Comparison of ENCODE assay signal across 15 cellular contexts in the genomic region with DNA sequence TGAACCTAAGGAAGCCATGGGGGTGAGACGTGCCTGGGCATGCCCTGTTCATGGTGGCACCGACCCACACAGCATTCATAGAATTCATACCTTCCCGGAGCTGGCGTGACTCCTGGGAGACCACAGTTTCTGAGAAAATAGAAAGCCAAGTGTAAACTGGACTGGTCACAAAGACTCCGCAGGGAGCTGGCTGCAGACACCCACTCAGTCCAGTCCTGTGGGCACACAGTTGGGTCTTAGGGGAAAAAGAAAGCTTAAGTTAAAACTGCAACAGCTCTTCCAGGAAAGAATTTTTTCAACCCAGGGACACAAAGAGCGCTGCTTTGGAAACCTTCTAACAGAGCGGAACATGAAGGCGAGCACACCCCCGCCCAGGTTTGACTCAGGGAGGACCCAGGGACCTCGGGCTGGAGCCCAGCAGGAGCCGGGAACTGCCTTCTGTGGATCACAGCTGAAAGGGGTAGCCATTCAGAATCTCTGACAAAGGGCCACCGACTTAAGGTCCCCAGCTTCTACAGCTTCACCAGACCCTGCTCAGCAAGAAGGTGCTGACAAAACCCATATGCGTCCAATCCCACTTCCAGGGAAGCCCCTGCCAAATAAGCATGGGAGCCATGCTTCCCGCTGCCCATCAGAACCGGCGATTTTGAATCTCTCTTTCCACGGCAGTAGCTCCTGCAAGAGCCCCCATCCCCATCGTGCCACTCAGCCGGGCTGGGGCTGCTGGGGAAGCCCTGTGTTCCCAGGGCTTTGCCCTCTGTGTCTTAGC.
DNase-seq lines count a peak whose midpoint lies in the region; ATAC-seq and TF ChIP-seq lines count a peak whose summit lies in the region.
"Had no signal": no experiment of that assay in that cellular context is flagged by ENCODE, and none has a peak within 500 bp of the region (broad histone marks: within the 10 kb centered on the region; RNA-seq: fewer than 3 reads in every experiment).

No MANE protein-coding gene starts in this region.

- no peaks in the 10 kb centered on the region for H3K9me3 ChIP-seq in sigmoid colon
- H3K9me3 ChIP-seq: spleen had no signal

- H4K20me1 ChIP-seq in GM23338 (replicated peaks; ENCODE audit: insufficient read depth), result no peaks in the 10 kb centered on the region

- ATAC-seq in GM23338 (no peak), esophagus mucosa (peak; percentile 33), HG03159 (IDR thresholded peaks at IDR 0.05; ENCODE audit: unreplicated experiment) (no peak)
- ATAC-seq: activated CD8-positive, alpha-beta T cell treated with anti-CD3 and anti-CD28 coated beads for 36 hours; left lobe of liver had no signal

- no peaks in the 10 kb centered on the region for H3K79me2 ChIP-seq in GM23338 (replicated peaks; ENCODE audit: insufficient read depth)

- no peaks in the 10 kb centered on the region for H3K36me3 ChIP-seq in GM23338 (ENCODE audit: insufficient read depth)
- H3K36me3 ChIP-seq in sigmoid colon, result no peaks in the 10 kb centered on the region
- H3K36me3 ChIP-seq: cardiac muscle cell, spleen had no signal

- TF ChIP-seq POLR2A in sigmoid colon (IDR thresholded peaks at IDR 0.05), result no peak

- H3K27ac ChIP-seq in GM23338 (ENCODE audit: low read depth) (no peak overlapping the region), sigmoid colon (no peak overlapping the region)
- H3K27ac ChIP-seq: cardiac muscle cell, spleen had no signal

- H3K9me3 Mint-ChIP-seq in GM23338, result no peaks in the 10 kb centered on the region
- H3K9me3 Mint-ChIP-seq: activated CD8-positive, alpha-beta T cell treated with anti-CD3 and anti-CD28 coated beads for 36 hours had no signal

- intact Hi-C loops in sigmoid colon (cut with DNase I), result no loop called here

- 87 to 91% methylated on average over 19 of the region's 19 CpGs for WGBS in sigmoid colon, 2 donors

- TF ChIP-seq EP300 in sigmoid colon (IDR thresholded peaks at IDR 0.05), result no peak

- no peak for TF ChIP-seq CTCF in GM23338 (conservative IDR thresholded peaks at IDR 0.05; ENCODE audit: low read depth in 2 of 2)
- no peak for TF ChIP-seq CTCF in sigmoid colon (IDR thresholded peaks at IDR 0.05)

- no peaks in the 10 kb centered on the region for H3F3A ChIP-seq in GM23338 (replicated peaks; ENCODE audit: low read depth)

- peaks cover 13% of the 10 kb centered on the region for H3K4me1 ChIP-seq in GM23338 (ENCODE audit: insufficient read depth)
- peaks cover 0 to 20% (median 17%) of the 10 kb centered on the region in 4 donors for H3K4me1 ChIP-seq in sigmoid colon

- no peak overlapping the region for H3K4me3 Mint-ChIP-seq in GM23338
- H3K4me3 Mint-ChIP-seq: activated CD8-positive, alpha-beta T cell treated with anti-CD3 and anti-CD28 coated beads for 36 hours; CD14-positive monocyte had no signal

- H3K27ac Mint-ChIP-seq in GM23338, result peak overlapping the region; percentile 60
- H3K27ac Mint-ChIP-seq: activated CD8-positive, alpha-beta T cell treated with anti-CD3 and anti-CD28 coated beads for 36 hours; CD14-positive monocyte had no signal

- 0 out of 2 replicates have a peak, but pooled peaks cover 13% of the 10 kb centered on the region for H3K9me2 ChIP-seq in GM23338 (ENCODE audit: insufficient read depth)

- H3K27me3 Mint-ChIP-seq in GM23338 (ENCODE audit: insufficient read depth, low read depth, poor library complexity), result peaks cover 10% of the 10 kb centered on the region

- H3K4me3 ChIP-seq in GM23338 (no peak overlapping the region), sigmoid colon (no peak overlapping the region)
- H3K4me3 ChIP-seq: cardiac muscle cell, spleen had no signal

- H3K27me3 ChIP-seq in GM23338 (ENCODE audit: insufficient read depth), result no peaks in the 10 kb centered on the region
- no peaks in the 10 kb centered on the region for H3K27me3 ChIP-seq in sigmoid colon
- H3K27me3 ChIP-seq: cardiac muscle cell had no signal

- no peak overlapping the region for H3K4me2 ChIP-seq in GM23338

- DNase-seq in GM23338 (ENCODE audit: low spot score), result no peak
- peak; percentile 50 for DNase-seq in NCI-H774 (lab: John Stamatoyannopoulos, UW)
- peak; percentile 38 for DNase-seq in pons (ENCODE audit: low spot score)
- DNase-seq in sigmoid colon, result no peak
- DNase-seq in NCI-H69 (lab: John Stamatoyannopoulos, UW), result no peak
- DNase-seq in NCI-H1694 (lab: John Stamatoyannopoulos, UW), result no peak
- DNase-seq: activated CD8-positive, alpha-beta T cell treated with anti-CD3 and anti-CD28 coated beads for 36 hours; MM.1S; NCI-H510A treated with DMSO at 0.1 percent for 48 hours; spleen had no signal

- peak overlapping the region; percentile 88 for H2AFZ ChIP-seq in GM23338

- H3K36me3 Mint-ChIP-seq in GM23338 (ENCODE audit: low read depth), result no peaks in the 10 kb centered on the region
- H3K36me3 Mint-ChIP-seq: CD14-positive monocyte had no signal

- H3K4me1 Mint-ChIP-seq in GM23338, result peaks cover 25% of the 10 kb centered on the region

TF ChIP-seq in GM23338, 12 proteins besides CTCF, POLR2A, EP300 and RAD21:
- TF ChIP-seq EZH2 (IDR thresholded peaks at IDR 0.05; ENCODE audit: low read depth, unreplicated experiment), result no peak
- TF ChIP-seq ETS1 (IDR thresholded peaks at IDR 0.05), result no peak
- TF ChIP-seq EZH2phosphoT487 (IDR thresholded peaks at IDR 0.05; ENCODE audit: unreplicated experiment), result no peak
- no peak for TF ChIP-seq CREB1 (CRISPR knock-in tag; IDR thresholded peaks at IDR 0.05; ENCODE audit: low read depth)
TF ChIP-seq in GM23338: peak in this region for 0.

Comparison
In these comparisons a context has a peak if more than half of its experiments do, and no peak if none do; other contexts are left out.
1. DNase-seq: peak in NCI-H774 (single experiment) and pons (single experiment); none in GM23338 (single experiment), sigmoid colon (single experiment), NCI-H69 (single experiment) and NCI-H1694 (single experiment).